In genomic region chr2:238104521-238105311, GRCh38 we compare ENCODE assay signal across 2 cellular contexts.
TF ChIP-seq lines count a peak whose summit lies in the region.

No MANE protein-coding gene starts in this region.

TF ChIP-seq in SK-N-SH, 30 proteins besides CTCF, POLR2A, EP300 and RAD21 (continued from another document):
- no peak for TF ChIP-seq IRF3 (IDR thresholded peaks at IDR 0.05; ENCODE audit: low read depth, low read length)
- no peak for TF ChIP-seq MEF2A (IDR thresholded peaks at IDR 0.05; ENCODE audit: borderline replicate concordance, low read depth)
- TF ChIP-seq MAX (IDR thresholded peaks at IDR 0.05; ENCODE audit: low read depth) = no peak
- no peak for TF ChIP-seq EZH2phosphoT487 (IDR thresholded peaks at IDR 0.05; ENCODE audit: borderline replicate concordance, low read depth)
- no peak for TF ChIP-seq ZBTB33 (IDR thresholded peaks at IDR 0.05; ENCODE audit: borderline replicate concordance, low read depth)
- no peak for TF ChIP-seq FOXJ3 (CRISPR knock-in tag; IDR thresholded peaks at IDR 0.05)
- TF ChIP-seq TAF1 (IDR thresholded peaks at IDR 0.05; ENCODE audit: borderline replicate concordance, low read depth, low read length) = no peak
- no peak for TF ChIP-seq POLR2AphosphoS5 (IDR thresholded peaks at IDR 0.05; ENCODE audit: low read depth, low read length)
- no peak for TF ChIP-seq REST (IDR thresholded peaks at IDR 0.05; ENCODE audit: low read depth, low read length)
- TF ChIP-seq FOSL2 (IDR thresholded peaks at IDR 0.05; ENCODE audit: borderline replicate concordance, low read depth) = no peak
- no peak for TF ChIP-seq RXRA (IDR thresholded peaks at IDR 0.05; ENCODE audit: borderline replicate concordance, low read depth)
- TF ChIP-seq NRF1 (IDR thresholded peaks at IDR 0.05; ENCODE audit: low read depth, low read length) = no peak
- TF ChIP-seq GATA2 (CRISPR knock-in tag; IDR thresholded peaks at IDR 0.05) = no peak
- TF ChIP-seq FOXM1 (IDR thresholded peaks at IDR 0.05; ENCODE audit: low read depth) = no peak
- TF ChIP-seq NFIC (IDR thresholded peaks at IDR 0.05; ENCODE audit: borderline replicate concordance) = no peak
- TF ChIP-seq PBX3 (IDR thresholded peaks at IDR 0.05) = no peak
- TF ChIP-seq MXI1 (IDR thresholded peaks at IDR 0.05; ENCODE audit: low read depth, low read length) = no peak

TF ChIP-seq in WTC11, 78 proteins besides CTCF, POLR2A, EP300 and RAD21 (continued from another document):
- TF ChIP-seq ATF2 (CRISPR knock-in tag; IDR thresholded peaks at IDR 0.05; ENCODE audit: borderline replicate concordance, low read depth) (no peak), USF1 (CRISPR knock-in tag; IDR thresholded peaks at IDR 0.05) (no peak), ZNF317 (CRISPR knock-in tag; IDR thresholded peaks at IDR 0.05; ENCODE audit: borderline replicate concordance, low read depth) (no peak), ZNF138 (CRISPR knock-in tag; conservative IDR thresholded peaks at IDR 0.05) (no peak), FOXK1 (CRISPR knock-in tag; IDR thresholded peaks at IDR 0.05) (no peak)
TF ChIP-seq in WTC11: peak in this region for 0.
